8 cellular contexts compared by ENCODE assay signal in the genomic region with DNA sequence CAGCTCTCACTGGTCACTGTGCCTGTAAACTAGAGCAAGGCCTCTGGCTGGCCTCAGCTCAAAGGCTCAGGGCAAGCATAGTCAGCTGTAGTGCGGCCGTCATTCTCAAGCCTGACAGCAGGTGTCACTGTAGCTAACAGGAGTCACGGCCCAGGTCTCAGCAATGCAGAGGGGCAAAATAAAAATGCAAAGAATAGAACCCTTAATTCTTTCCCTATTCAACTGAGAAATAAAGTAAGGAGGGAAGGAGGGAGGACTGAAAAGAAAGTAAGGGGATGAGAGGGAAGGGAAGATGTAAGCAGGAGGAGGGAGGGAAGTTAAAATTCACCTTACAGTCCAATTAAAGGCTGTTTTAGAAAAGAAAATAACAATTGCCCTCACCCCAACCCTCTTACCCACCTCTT.
DNase-seq lines count a peak whose midpoint lies in the region; ATAC-seq and TF ChIP-seq lines count a peak whose summit lies in the region.

No MANE protein-coding gene starts in this region.

- H3K4me3 ChIP-seq in Karpas-422 (ENCODE audit: low read length) (no peak overlapping the region), upper lobe of right lung (no peak overlapping the region)

- CTCF ChIA-PET in activated naive CD4-positive, alpha-beta T cell treated with anti-CD3 and anti-CD28 coated beads for 36 hours (lab: Charles Lee), result interaction anchor here (0.5 to 9.4 kb wide), 50 partner anchors 7 to 342 kb away, joined by 3 to 147 read pairs (median 4); partner anchors contain the start of genes CLSPN, KIAA0319L, NCDN and ZMYM4

- DNase-seq in GM03348 (ENCODE audit: low spot score) (peak; percentile 81), Karpas-422 (peak; percentile 91), SK-N-DZ (ENCODE audit: low spot score) (peak; percentile 50), glomerular visceral epithelial cell (ENCODE audit: extremely low spot score) (peak; percentile 64), posterior cingulate gyrus (peak; percentile 68 to 97 (median 86)), upper lobe of right lung (peak; percentile 87)
- DNase-seq in activated naive CD4-positive, alpha-beta T cell treated with anti-CD3 and anti-CD28 coated beads for 36 hours, result peak; percentile 90

- no peaks in the 10 kb centered on the region for H3K79me2 ChIP-seq in Karpas-422 (ENCODE audit: low read length)

- H3K27me3 ChIP-seq in Karpas-422 (ENCODE audit: low read length) (no peaks in the 10 kb centered on the region), upper lobe of right lung (no peaks in the 10 kb centered on the region)

- peak; percentile 88 for TF ChIP-seq CTCF in upper lobe of right lung (IDR thresholded peaks at IDR 0.05)

- intact Hi-C loops in activated naive CD4-positive, alpha-beta T cell treated with anti-CD3 and anti-CD28 coated beads for 36 hours (cut with micrococcal nuclease), result loop anchor here (1.0 to 5.0 kb wide), 6 partner anchors 94 to 324 kb away; partner anchors contain the start of genes KIAA0319L, NCDN and PSMB2
- intact Hi-C loops in posterior cingulate gyrus (cut with DNase I) (loop anchor here (1.0 to 10.0 kb wide), 3 partner anchors 113 to 326 kb away; no protein-coding TSS in a partner anchor), upper lobe of right lung (cut with DNase I) (loop anchor here (5.0 kb wide), 1 partner anchor 116 kb away; no protein-coding TSS in a partner anchor)

- peaks cover 4% of the 10 kb centered on the region for H3K36me3 Mint-ChIP-seq in activated naive CD4-positive, alpha-beta T cell treated with anti-CD3 and anti-CD28 coated beads for 36 hours (ENCODE audit: low read depth)

- H3K9ac ChIP-seq in Karpas-422 (ENCODE audit: low read length), result no peak overlapping the region

- H3K9me3 ChIP-seq in Karpas-422 (ENCODE audit: low read length) (no peaks in the 10 kb centered on the region), upper lobe of right lung (no peaks in the 10 kb centered on the region)

- no peaks in the 10 kb centered on the region for H3K9me2 ChIP-seq in Karpas-422 (replicated peaks; ENCODE audit: insufficient read depth, low read length)

- H4K20me1 ChIP-seq in Karpas-422 (ENCODE audit: insufficient read depth, low read depth, low read length), result no peaks in the 10 kb centered on the region

- peak; percentile 88 for ATAC-seq in upper lobe of right lung
- no peak for ATAC-seq in HG03175 (IDR thresholded peaks at IDR 0.05; ENCODE audit: unreplicated experiment)

- no peak overlapping the region for H3K4me2 ChIP-seq in Karpas-422 (ENCODE audit: low read depth, low read length, poor library complexity, severe bottlenecking)

- H3K27me3 Mint-ChIP-seq in activated naive CD4-positive, alpha-beta T cell treated with anti-CD3 and anti-CD28 coated beads for 36 hours (ENCODE audit: low read depth), result no peaks in the 10 kb centered on the region

- H3K27ac Mint-ChIP-seq in activated naive CD4-positive, alpha-beta T cell treated with anti-CD3 and anti-CD28 coated beads for 36 hours, result no peak overlapping the region

- H3K4me1 ChIP-seq in Karpas-422 (ENCODE audit: low read length), result peaks cover 6% of the 10 kb centered on the region; the same call in 1 of the 2 replicates
- peaks cover 53% of the 10 kb centered on the region for H3K4me1 ChIP-seq in upper lobe of right lung

- no peak overlapping the region for H3K4me3 Mint-ChIP-seq in activated naive CD4-positive, alpha-beta T cell treated with anti-CD3 and anti-CD28 coated beads for 36 hours

- H3K27ac ChIP-seq in Karpas-422 (ENCODE audit: low read length), result no peak overlapping the region
- no peak overlapping the region for H3K27ac ChIP-seq in upper lobe of right lung

- H3K36me3 ChIP-seq in Karpas-422 (ENCODE audit: insufficient read depth, low read length), result peaks cover 26% of the 10 kb centered on the region
- H3K36me3 ChIP-seq in upper lobe of right lung, result peaks cover 62% of the 10 kb centered on the region

- no peaks in the 10 kb centered on the region for H3K9me3 Mint-ChIP-seq in activated naive CD4-positive, alpha-beta T cell treated with anti-CD3 and anti-CD28 coated beads for 36 hours

- H2AFZ ChIP-seq in Karpas-422 (ENCODE audit: low read length), result no peak overlapping the region

- H3K4me1 Mint-ChIP-seq in activated naive CD4-positive, alpha-beta T cell treated with anti-CD3 and anti-CD28 coated beads for 36 hours (ENCODE audit: low read depth), result peaks cover 34% of the 10 kb centered on the region
